14 cellular contexts compared by ENCODE assay signal in the genomic region with DNA sequence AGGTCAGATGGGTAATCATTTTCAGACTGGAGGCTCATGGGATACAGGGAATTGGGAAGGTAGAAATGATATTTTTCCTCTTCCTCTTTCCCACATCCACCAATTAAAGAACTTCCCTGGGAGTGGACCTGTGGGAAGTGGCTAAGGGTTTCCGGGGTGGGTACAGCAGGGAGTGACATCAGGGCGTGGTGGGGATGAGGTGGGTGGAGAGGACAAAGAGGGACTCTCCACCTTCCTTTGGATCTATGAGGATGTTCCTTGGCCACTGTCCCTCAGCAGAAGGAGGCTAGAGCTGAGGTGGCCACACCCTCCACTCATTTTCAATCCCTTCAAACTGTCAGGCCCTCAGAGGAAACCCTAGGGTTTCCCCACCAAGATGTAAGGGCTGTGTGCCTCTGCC. TPM values are rescaled to one million over a fixed set of nuclear protein-coding genes. Genes with fewer than 3 reads are reported as not detected.
DNase-seq lines count a peak whose midpoint lies in the region; ATAC-seq, FAIRE-seq and TF ChIP-seq lines count a peak whose summit lies in the region.
"Had no signal": no experiment of that assay in that cellular context is flagged by ENCODE, and none has a peak within 500 bp of the region (broad histone marks: within the 10 kb centered on the region; RNA-seq: fewer than 3 reads in every experiment).

No MANE protein-coding gene starts in this region.

- no peak for TF ChIP-seq CTCF in HEK293 (tag by site-specific recombination; IDR thresholded peaks at IDR 0.05)
- no peak for TF ChIP-seq CTCF in astrocyte (IDR thresholded peaks at IDR 0.05; ENCODE audit: insufficient read depth, low read depth, low read length)
- TF ChIP-seq CTCF in neutrophil (IDR thresholded peaks at IDR 0.05): no peak

- FAIRE-seq in astrocyte (lab: Jason Lieb, UNC): no peak

- peak overlapping the region; percentile 77 for H3K27ac Mint-ChIP-seq in astrocyte (ENCODE audit: unreplicated experiment)

- no peak overlapping the region for H3K4me3 Mint-ChIP-seq in astrocyte (ENCODE audit: unreplicated experiment)
- H3K4me3 Mint-ChIP-seq: memory B cell, type B pancreatic cell had no signal

- H2AFZ ChIP-seq in astrocyte (ENCODE audit: low read depth, low read length): no peak overlapping the region
- H2AFZ ChIP-seq: parathyroid adenoma, PC-9 had no signal

- H3K27me3 ChIP-seq in BLaER1 treated with 17β-estradiol and CSF1 and Interleukin-3, amounts not matched to agents 10 nM and 100 nM: no peaks in the 10 kb centered on the region
- H3K27me3 ChIP-seq in astrocyte (ENCODE audit: insufficient read depth, low read length) (no peaks in the 10 kb centered on the region), neutrophil (no peaks in the 10 kb centered on the region)

- peaks cover 4% of the 10 kb centered on the region for H3K79me2 ChIP-seq in astrocyte (ENCODE audit: insufficient read depth, low read length)

- no peaks in the 10 kb centered on the region for H3K27me3 Mint-ChIP-seq in astrocyte (ENCODE audit: low read depth, unreplicated experiment)
- H3K27me3 Mint-ChIP-seq: memory B cell, type B pancreatic cell had no signal

- no peaks in the 10 kb centered on the region for H3K9me3 ChIP-seq in BLaER1 treated with 17β-estradiol and CSF1 and Interleukin-3, amounts not matched to agents 10 nM and 100 nM (replicated peaks in 1 of 11)
- H3K9me3 ChIP-seq in HEK293 (ENCODE audit: control insufficient read depth, insufficient read depth, low read depth, low read length) (no peaks in the 10 kb centered on the region), astrocyte (ENCODE audit: insufficient read depth, low read depth, low read length) (no peaks in the 10 kb centered on the region), neutrophil (no peaks in the 10 kb centered on the region)

- peak overlapping the region in 8 of 11 experiments; percentile 24 to 79 (median 69); a peak in 15 of 22 replicates for H3K9ac ChIP-seq in BLaER1 treated with 17β-estradiol and CSF1 and Interleukin-3, amounts not matched to agents 10 nM and 100 nM
- no peak overlapping the region for H3K9ac ChIP-seq in astrocyte (ENCODE audit: low read length)
- H3K9ac ChIP-seq: parathyroid adenoma had no signal

- peak overlapping the region; percentile 74 to 91 (median 85) for H3K4me2 ChIP-seq in BLaER1 treated with 17β-estradiol and CSF1 and Interleukin-3, amounts not matched to agents 10 nM and 100 nM
- no peak overlapping the region for H3K4me2 ChIP-seq in astrocyte (ENCODE audit: low read length)
- H3K4me2 ChIP-seq: PC-9 had no signal

- H3K4me1 Mint-ChIP-seq in astrocyte (ENCODE audit: low read depth, unreplicated experiment): peaks cover 62% of the 10 kb centered on the region

- H3K4me1 ChIP-seq in BLaER1 treated with 17β-estradiol and CSF1 and Interleukin-3, amounts not matched to agents 10 nM and 100 nM: peaks cover 85 to 99% (median 93%) of the 10 kb centered on the region in 10 experiments
- H3K4me1 ChIP-seq in HEK293 (ENCODE audit: control insufficient read depth, insufficient read depth, low read length) (no peaks in the 10 kb centered on the region), astrocyte (ENCODE audit: insufficient read depth, low read length) (peaks cover 30% of the 10 kb centered on the region), neutrophil (ENCODE audit: control insufficient read depth in 1 of 2, insufficient read depth in 1 of 2, low read depth in 1 of 2, low read length in 1 of 2) (peaks cover 60 to 70% of the 10 kb centered on the region in 2 experiments)
- H3K4me1 ChIP-seq: parathyroid adenoma had no signal

- H3K9me3 Mint-ChIP-seq in astrocyte (ENCODE audit: unreplicated experiment): no peaks in the 10 kb centered on the region
- H3K9me3 Mint-ChIP-seq: memory B cell, type B pancreatic cell had no signal

- peaks cover 8% of the 10 kb centered on the region for H3K36me3 Mint-ChIP-seq in astrocyte (ENCODE audit: low read depth, unreplicated experiment)
- H3K36me3 Mint-ChIP-seq: type B pancreatic cell had no signal

- no peak for DNase-seq in astrocyte (ENCODE audit: low read depth)
- DNase-seq in kidney tubule cell (ENCODE audit: low spot score): no peak
- no peak for DNase-seq in amniotic stem cell (lab: John Stamatoyannopoulos, UW)
- no peak for DNase-seq in NCI-H526 (lab: John Stamatoyannopoulos, UW)
- DNase-seq: AML-193, NCI-H1092, PC-9 had no signal

- POLR2A ChIA-PET in HEK293 (lab: Yijun Ruan, JAX): interaction anchor here (0.6 kb wide), 1 partner anchor 13 kb away, joined by 3 read pairs; no protein-coding TSS in a partner anchor

- CTCF ChIA-PET in HEK293 (lab: Yijun Ruan, JAX): interaction anchor here (1.1 kb wide), 1 partner anchor 62 kb away, joined by 3 read pairs; no protein-coding TSS in a partner anchor

- H3K27ac ChIP-seq in BLaER1 treated with 17β-estradiol and CSF1 and Interleukin-3, amounts not matched to agents 10 nM and 100 nM: peak overlapping the region; percentile 43 to 100 (median 84); a peak in 20 of 22 replicates
- no peak overlapping the region for H3K27ac ChIP-seq in HEK293 (ENCODE audit: extremely low read depth, low read depth, low read length)
- H3K27ac ChIP-seq in astrocyte (ENCODE audit: low read depth, low read length): no peak overlapping the region
- peak overlapping the region; percentile 89 for H3K27ac ChIP-seq in neutrophil
- H3K27ac ChIP-seq: parathyroid adenoma, PC-9 had no signal

- H4K20me1 ChIP-seq in BLaER1 treated with 17β-estradiol and CSF1 and Interleukin-3, amounts not matched to agents 10 nM and 100 nM: no peaks in the 10 kb centered on the region
- no peaks in the 10 kb centered on the region for H4K20me1 ChIP-seq in astrocyte (ENCODE audit: insufficient read depth, low read length)

- no peak for ATAC-seq in HG02970 (IDR thresholded peaks at IDR 0.05; ENCODE audit: low FRiP score, unreplicated experiment)

- H3K36me3 ChIP-seq in BLaER1 treated with 17β-estradiol and CSF1 and Interleukin-3, amounts not matched to agents 10 nM and 100 nM: peaks cover 0 to 51% (median 23%) of the 10 kb centered on the region in 11 experiments; a peak in 12 of 22 replicates
- H3K36me3 ChIP-seq in HEK293 (ENCODE audit: control insufficient read depth in 2 of 2, insufficient read depth in 1 of 2, low read length in 2 of 2) (no peaks in the 10 kb centered on the region), astrocyte (ENCODE audit: insufficient read depth, low read length) (no peaks in the 10 kb centered on the region), neutrophil (no peaks in the 10 kb centered on the region)

- no peak overlapping the region; a peak in 1 of 20 replicates for H3K4me3 ChIP-seq in BLaER1 treated with 17β-estradiol and CSF1 and Interleukin-3, amounts not matched to agents 10 nM and 100 nM
- H3K4me3 ChIP-seq in HEK293 (ENCODE audit: low read depth, low read length) (no peak overlapping the region), astrocyte (ENCODE audit: insufficient read depth, low read depth, low read length) (no peak overlapping the region), neutrophil (ENCODE audit: low read depth in 1 of 2, low read length in 1 of 2) (no peak overlapping the region)
- H3K4me3 ChIP-seq: PC-9 had no signal

TF ChIP-seq in HEK293, 187 proteins besides CTCF, POLR2A, EP300 and RAD21:
- TF ChIP-seq IKZF3 (tag by site-specific recombination; IDR thresholded peaks at IDR 0.05) (no peak), ZFHX2 (tag by site-specific recombination; conservative IDR thresholded peaks at IDR 0.05) (peak; percentile 20; the same call in 1 of the 2 replicates), KLF1 (tag by site-specific recombination; IDR thresholded peaks at IDR 0.05) (peak; percentile 58; the same call in 1 of the 2 replicates)

RNA-seq across cellular contexts. Expression of gene IRF1, which starts 54.7 kb away (rescaled TPM):
- 39.7 and 42.5 TPM in 2 replicates for total RNA-seq in astrocyte

Comparison
In these comparisons a context has a peak if more than half of its experiments do, and no peak if none do; other contexts are left out.
1. H3K27ac ChIP-seq: peak in BLaER1 treated with 17β-estradiol and CSF1 and Interleukin-3, amounts not matched to agents 10 nM and 100 nM (11 of 11) and neutrophil (single experiment); none in HEK293 (single experiment) and astrocyte (single experiment).